Comparison of ENCODE assay signal across 8 cellular contexts in genomic region chr11:36289226-36289852, GRCh38. TPM values are rescaled to one million over a fixed set of nuclear protein-coding genes. Genes with fewer than 3 reads are reported as not detected.
DNase-seq lines count a peak whose midpoint lies in the region; ATAC-seq and TF ChIP-seq lines count a peak whose summit lies in the region.

Gene COMMD9, minus strand, starts transcription at chr11:36289424. Its CDS starts 12 bp downstream, at chr11:36289412.

- TF ChIP-seq CTCF in ascending aorta (IDR thresholded peaks at IDR 0.05) (no peak), uterus (IDR thresholded peaks at IDR 0.05) (peak in 1 of 4 experiments; percentile 30)

- no peak within 1 kb of the TSS for H3K27ac ChIP-seq in ascending aorta
- H3K27ac ChIP-seq in right cardiac atrium (ENCODE audit: low read length) = no peak within 1 kb of the TSS
- peak within 1 kb of the TSS; percentile 24 to 30 for H3K27ac ChIP-seq in uterus

- intact Hi-C loops in T-helper 2 cell treated with Interferon-gamma antibody and Interleukin-4, amounts not matched to agents 100 ng/mL and 5 ng/mL, for 36 hours (cut with micrococcal nuclease) = loop anchor here (1.0 to 5.0 kb wide), 5 partner anchors 64 to 627 kb away; partner anchors contain the start of genes TRAF6 and TRIM44
- intact Hi-C loops in ascending aorta (cut with DNase I) = loop anchor here (5.0 to 10.0 kb wide), 5 partner anchors 88 to 1375 kb away; partner anchors contain the start of genes APIP, FJX1, IFTAP and PDHX
- intact Hi-C loops in right cardiac atrium (cut with DNase I) = no loop called here
- intact Hi-C loops in uterus (cut with DNase I; ENCODE audit: low total_unique reads) = no loop called here

- peak in 1 of 2 donors; percentile 47 for TF ChIP-seq POLR2A in uterus (IDR thresholded peaks at IDR 0.05)

- H3K36me3 ChIP-seq in ascending aorta (no peaks in the 10 kb centered on the region), uterus (no peaks in the 10 kb centered on the region)

- no peaks in the 10 kb centered on the region for H3K27me3 ChIP-seq in ascending aorta
- H3K27me3 ChIP-seq in right cardiac atrium (ENCODE audit: control insufficient read depth, insufficient read depth) = no peaks in the 10 kb centered on the region
- H3K27me3 ChIP-seq in uterus = no peaks in the 10 kb centered on the region

- DNase-seq in NCI-H187 treated with DMSO at 0.1 percent for 48 hours (lab: John Stamatoyannopoulos, UW) (peak; percentile 79), ascending aorta (ENCODE audit: low spot score in 2 of 2) (peak; percentile 86 to 97), right cardiac atrium (peak; percentile 94 to 97 (median 97)), pulmonary artery endothelial cell (ENCODE audit: low read depth, low spot score) (peak; percentile 70), uterus (peak; percentile 91 to 93)

- no peaks in the 10 kb centered on the region for H3K9me3 ChIP-seq in ascending aorta
- no peaks in the 10 kb centered on the region for H3K9me3 ChIP-seq in right cardiac atrium (ENCODE audit: control insufficient read depth, low read length)
- H3K9me3 ChIP-seq in uterus = no peaks in the 10 kb centered on the region

- H3K4me1 ChIP-seq in ascending aorta = peaks cover 5 to 8% of the 10 kb centered on the region in 2 donors
- no peaks in the 10 kb centered on the region for H3K4me1 ChIP-seq in right cardiac atrium (ENCODE audit: control insufficient read depth, insufficient read depth, low read length)
- H3K4me1 ChIP-seq in uterus = peaks cover 0 to 3% of the 10 kb centered on the region in 2 donors

- WGBS in right cardiac atrium = 1% methylated on average over 31 of the region's 31 CpGs

- ATAC-seq in GM18499 (IDR thresholded peaks at IDR 0.05; ENCODE audit: insufficient read depth, unreplicated experiment) (peak; percentile 96), HG02943 (IDR thresholded peaks at IDR 0.05; ENCODE audit: low read depth, unreplicated experiment) (peak; percentile 100), right cardiac atrium (peak; percentile 99)

- H3K4me3 ChIP-seq in ascending aorta (peak within 1 kb of the TSS; percentile 51 to 69), right cardiac atrium (ENCODE audit: low read length) (peak within 1 kb of the TSS; percentile 84), uterus (peak within 1 kb of the TSS; percentile 55 to 62)

RNA-seq across cellular contexts. Expression of gene COMMD9, which starts in this region (rescaled TPM):
- 51.3 and 53.6 TPM in 2 replicates for total RNA-seq in T-helper 2 cell treated with Interferon-gamma antibody and Interleukin-4, amounts not matched to agents 100 ng/mL and 5 ng/mL, for 36 hours
- total RNA-seq in ascending aorta (69.2 TPM), right cardiac atrium (10 to 100 TPM; 35.8 to 51.8 (median 41.4) TPM), pulmonary artery endothelial cell (22.3 and 42.4 TPM in 2 replicates), uterus (10 to 100 TPM; 10.5 to 30.2 (median 22.8) TPM)
- 35.2 TPM for polyA plus RNA-seq in right cardiac atrium

Comparison
In these comparisons a context has a peak if more than half of its experiments do, and no peak if none do; other contexts are left out.
1. H3K27ac ChIP-seq: peak in uterus (2 of 2); none in ascending aorta (0 of 2) and right cardiac atrium (single experiment).
2. intact Hi-C loops: an anchor here in T-helper 2 cell treated with Interferon-gamma antibody and Interleukin-4, amounts not matched to agents 100 ng/mL and 5 ng/mL, for 36 hours (1.0 to 5.0 kb wide) and ascending aorta (5.0 to 10.0 kb wide); none called in right cardiac atrium and uterus.
3. Peak in every context shown above with its lines, with median percentiles within 50 percentile points of each other: ATAC-seq, DNase-seq and H3K4me3 ChIP-seq.